ENCODE assay signal across 9 cellular contexts in the genomic region with DNA sequence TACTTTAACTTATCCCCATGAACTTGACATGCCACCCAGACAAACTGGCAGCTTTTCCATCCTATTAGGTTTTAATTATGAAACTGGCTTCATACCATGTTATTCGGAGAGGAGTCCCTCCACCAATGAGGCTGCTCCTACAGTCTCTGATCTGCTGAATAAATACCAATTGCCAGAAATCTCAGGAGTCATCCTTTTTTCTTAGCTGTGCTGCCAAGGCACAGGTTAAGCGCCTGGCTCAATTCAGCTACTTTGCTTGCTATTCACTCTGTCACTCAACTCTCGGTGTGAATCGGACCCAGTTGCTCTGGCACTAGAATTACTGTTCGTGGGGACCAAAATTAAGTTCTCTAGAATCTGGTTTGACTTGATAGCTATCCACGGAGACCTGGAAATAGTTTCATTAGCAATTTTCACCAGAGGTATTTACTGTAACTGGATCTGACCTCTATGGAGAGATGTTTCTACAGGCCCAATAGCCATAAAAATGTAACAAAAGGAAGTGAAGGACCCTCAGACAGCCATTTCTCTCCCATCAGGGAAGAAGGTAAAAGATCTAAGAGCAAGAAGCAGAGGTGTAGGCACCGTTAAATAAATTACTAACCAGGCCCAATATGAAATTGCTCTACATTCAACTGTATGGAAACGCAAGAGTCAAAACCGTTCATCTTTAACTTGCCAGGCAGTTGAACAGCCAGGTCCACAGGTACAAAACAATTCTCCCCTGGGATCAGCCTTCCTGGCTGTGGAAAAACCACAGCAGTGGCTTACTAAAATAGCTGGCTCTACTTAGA.
DNase-seq lines count a peak whose midpoint lies in the region; ATAC-seq and TF ChIP-seq lines count a peak whose summit lies in the region.
"Had no signal": no experiment of that assay in that cellular context is flagged by ENCODE, and none has a peak within 500 bp of the region (broad histone marks: within the 10 kb centered on the region; RNA-seq: fewer than 3 reads in every experiment).

No MANE protein-coding gene starts in this region.

- ATAC-seq in HG02678 (IDR thresholded peaks at IDR 0.05; ENCODE audit: unreplicated experiment): no peak
- no peak for ATAC-seq in GM21529 (IDR thresholded peaks at IDR 0.05; ENCODE audit: unreplicated experiment)

- H3K4me3 ChIP-seq in iPS-15b (ENCODE audit: low read depth, low read length) (no peak overlapping the region), stomach smooth muscle (ENCODE audit: low read length in 2 of 2) (peak overlapping the region; percentile 17 to 40)

- H3K9ac ChIP-seq in iPS-15b (ENCODE audit: low read depth, low read length) (peak overlapping the region; percentile 17), stomach smooth muscle (ENCODE audit: low read length in 2 of 2) (peak overlapping the region; percentile 36 to 43)

- no peaks in the 10 kb centered on the region for H3K36me3 ChIP-seq in iPS-15b (ENCODE audit: control insufficient read depth, insufficient read depth, low read length)
- no peaks in the 10 kb centered on the region for H3K36me3 ChIP-seq in stomach smooth muscle (ENCODE audit: control insufficient read depth in 2 of 2, insufficient read depth in 2 of 2, low read length in 2 of 2)

- H3K9me3 ChIP-seq in iPS-15b (ENCODE audit: control insufficient read depth, insufficient read depth, low read length): no peaks in the 10 kb centered on the region
- no peaks in the 10 kb centered on the region for H3K9me3 ChIP-seq in stomach smooth muscle (ENCODE audit: control insufficient read depth in 2 of 2, low read length in 2 of 2)

- H3K27ac ChIP-seq in VCaP (peak overlapping the region; percentile 32), stomach smooth muscle (ENCODE audit: low read length) (peak overlapping the region; percentile 83)

- peak; percentile 18 for DNase-seq in NCI-H2171 treated with DMSO at 0.1 percent for 48 hours (lab: John Stamatoyannopoulos, UW)
- no peak for DNase-seq in NCI-H2171 (lab: John Stamatoyannopoulos, UW)
- DNase-seq in NCI-H2029 treated with DMSO at 0.1 percent for 48 hours (lab: John Stamatoyannopoulos, UW): no peak
- DNase-seq: NCI-H1436 had no signal

- no peak for TF ChIP-seq CTCF in VCaP (conservative IDR thresholded peaks at IDR 0.05)

- no peaks in the 10 kb centered on the region for H3K27me3 ChIP-seq in iPS-15b (ENCODE audit: control insufficient read depth, insufficient read depth, low read length)
- H3K27me3 ChIP-seq in stomach smooth muscle (ENCODE audit: control insufficient read depth in 1 of 2, insufficient read depth in 2 of 2, low read length in 2 of 2): no peaks in the 10 kb centered on the region

- H3K4me1 ChIP-seq in iPS-15b (ENCODE audit: control insufficient read depth, insufficient read depth, low read length) (peaks cover 29% of the 10 kb centered on the region), stomach smooth muscle (ENCODE audit: control insufficient read depth, insufficient read depth, low read length) (peaks cover 42% of the 10 kb centered on the region)
